Comparison of ENCODE assay signal across 19 cellular contexts in genomic region chr9:130763585-130764200, GRCh38.
DNase-seq lines count a peak whose midpoint lies in the region; ATAC-seq, FAIRE-seq and TF ChIP-seq lines count a peak whose summit lies in the region.
"Had no signal": no experiment of that assay in that cellular context is flagged by ENCODE, and none has a peak within 500 bp of the region (broad histone marks: within the 10 kb centered on the region; RNA-seq: fewer than 3 reads in every experiment).

No MANE protein-coding gene starts in this region.

- TF ChIP-seq POLR2A in K562 (conservative IDR thresholded peaks at IDR 0.05), result no peak
- no peak for TF ChIP-seq POLR2A in uterus (IDR thresholded peaks at IDR 0.05)

- no peaks in the 10 kb centered on the region for H3K9me2 ChIP-seq in GM23248 (ENCODE audit: insufficient read depth)

- intact Hi-C loops in K562 (cut with micrococcal nuclease), result no loop called here
- intact Hi-C loops in uterus (cut with DNase I; ENCODE audit: low total_unique reads), result no loop called here

- CTCF ChIA-PET in AG04450 (lab: Charles Lee) (interaction anchor here (0.6 to 2.4 kb wide), 6 partner anchors 9 to 179 kb away, joined by 3 to 10 read pairs (median 5); no protein-coding TSS in a partner anchor), K562 (lab: Yijun Ruan, JAX; ENCODE audit: low intra/inter-chr PET ratio) (interaction anchor here (1.3 to 1.5 kb wide), 2 partner anchors 11 to 100 kb away, joined by 3 to 6 read pairs; no protein-coding TSS in a partner anchor)

- no peaks in the 10 kb centered on the region for H3K27me3 Mint-ChIP-seq in neural progenitor cell (ENCODE audit: insufficient read depth, low read depth)
- H3K27me3 Mint-ChIP-seq: activated CD4-positive, alpha-beta T cell treated with anti-CD3 and anti-CD28 coated beads, Interleukin-2, amount 10 ng/mL, durations not matched to agents 7 days and 5 days; stimulated activated naive CD8-positive, alpha-beta T cell treated with anti-CD3 and anti-CD28 coated beads, Interleukin-15, Interleukin-2, amounts not matched to agents 100 ng/mL and 50 ng/mL, for 24 hours; type B pancreatic cell had no signal

- H3K4me3 Mint-ChIP-seq in neural progenitor cell, result no peak overlapping the region
- H3K4me3 Mint-ChIP-seq: activated CD4-positive, alpha-beta T cell treated with anti-CD3 and anti-CD28 coated beads, Interleukin-2, amount 10 ng/mL, durations not matched to agents 7 days and 5 days; stimulated activated naive CD8-positive, alpha-beta T cell treated with anti-CD3 and anti-CD28 coated beads, Interleukin-15, Interleukin-2, amounts not matched to agents 100 ng/mL and 50 ng/mL, for 24 hours; type B pancreatic cell had no signal

- no peaks in the 10 kb centered on the region for H3K9me1 ChIP-seq in K562 (ENCODE audit: control insufficient read depth, insufficient read depth, low read length)

- peak; percentile 5; the same call in 2 of the 3 replicates for ATAC-seq in K562
- ATAC-seq: left lung, Right ventricle myocardium inferior had no signal

- in situ Hi-C loops in GM23248 (cut with MboI), result no loop called here
- in situ Hi-C loops in K562 (cut with MboI), result no loop called here

- POLR2A ChIA-PET in AG04450 (lab: Yijun Ruan, JAX), result no interaction called here
- POLR2A ChIA-PET in K562 (lab: Yijun Ruan, JAX), result interaction anchor here (0.5 to 5.9 kb wide), 14 partner anchors 8 to 475 kb away, joined by 3 to 60 read pairs (median 3); no protein-coding TSS in a partner anchor

- H3K9me3 ChIP-seq in AG04450 (ENCODE audit: control insufficient read depth, insufficient read depth, low read length) (peaks cover 2% of the 10 kb centered on the region; the same call in 1 of the 2 replicates), GM23248 (ENCODE audit: low read depth) (no peaks in the 10 kb centered on the region), K562 (replicated peaks; ENCODE audit: control insufficient read depth, insufficient read depth, low read depth, low read length) (no peaks in the 10 kb centered on the region), neural progenitor cell (ENCODE audit: low read depth) (no peaks in the 10 kb centered on the region), uterus (no peaks in the 10 kb centered on the region)
- H3K9me3 ChIP-seq: esophagus squamous epithelium, left lung had no signal

- peaks cover 42% of the 10 kb centered on the region for H3K4me1 Mint-ChIP-seq in neural progenitor cell

- no peaks in the 10 kb centered on the region for H3K9me3 Mint-ChIP-seq in neural progenitor cell
- H3K9me3 Mint-ChIP-seq: activated CD4-positive, alpha-beta T cell treated with anti-CD3 and anti-CD28 coated beads, Interleukin-2, amount 10 ng/mL, durations not matched to agents 7 days and 5 days; stimulated activated naive CD8-positive, alpha-beta T cell treated with anti-CD3 and anti-CD28 coated beads, Interleukin-15, Interleukin-2, amounts not matched to agents 100 ng/mL and 50 ng/mL, for 24 hours; type B pancreatic cell had no signal

- no peak for TF ChIP-seq RAD21 in K562 (CRISPR knock-in tag; conservative IDR thresholded peaks at IDR 0.05 in 1 of 2, IDR thresholded peaks at IDR 0.05 in 1 of 2)

- no peak for TF ChIP-seq EP300 in K562 (IDR thresholded peaks at IDR 0.05; ENCODE audit: low read length)

- DNase-seq in AG04450 (ENCODE audit: low read depth, low spot score) (no peak), GM23248 (no peak), K562 (ENCODE audit: extremely low read depth in 1 of 4, low spot score in 3 of 4) (no peak), neural progenitor cell (ENCODE audit: low spot score) (no peak), NCI-H187 treated with DMSO at 0.1 percent for 48 hours (lab: John Stamatoyannopoulos, UW) (no peak), uterus (no peak), nucleus accumbens (lab: John Stamatoyannopoulos, UW) (no peak)
- DNase-seq in stimulated activated naive CD4-positive, alpha-beta T cell treated with Interleukin-2 at 50 U/mL for 16 hours (lab: John Stamatoyannopoulos, UW), result no peak
- DNase-seq: activated CD4-positive, alpha-beta T cell treated with anti-CD3 and anti-CD28 coated beads, Interleukin-2, amount 10 ng/mL, durations not matched to agents 7 days and 5 days; activated CD8-positive, alpha-beta memory T cell treated with anti-CD3 and anti-CD28 coated beads, Interleukin-2, amount 50 U/mL, for 48 hours; activated effector memory CD4-positive, alpha-beta T cell treated with anti-CD3 and anti-CD28 coated beads, Interleukin-2, amount 50 U/mL, for 16 hours; AML-193; esophagus squamous epithelium; left lung; NCI-H446; occipital lobe had no signal

- no peak for TF ChIP-seq CTCF in AG04450 (IDR thresholded peaks at IDR 0.05; ENCODE audit: low read depth, low read length)
- TF ChIP-seq CTCF in K562 (IDR thresholded peaks at IDR 0.05 in 2 of 3, conservative IDR thresholded peaks at IDR 0.05 in 1 of 3; ENCODE audit: insufficient read depth in 2 of 3, low read depth in 1 of 3, low read length in 3 of 3), result no peak
- no peak for TF ChIP-seq CTCF in neural progenitor cell (IDR thresholded peaks at IDR 0.05)
- no peak for TF ChIP-seq CTCF in uterus (IDR thresholded peaks at IDR 0.05)

- H3K4me1 ChIP-seq in GM23248 (ENCODE audit: insufficient read depth) (peaks cover 35% of the 10 kb centered on the region), K562 (replicated peaks in 1 of 2; ENCODE audit: control insufficient read depth in 2 of 2, insufficient read depth in 2 of 2, low read length in 2 of 2) (peaks cover 6 to 9% of the 10 kb centered on the region in 2 experiments; a peak in 4 of 5 replicates), neural progenitor cell (peaks cover 23% of the 10 kb centered on the region), uterus (no peaks in the 10 kb centered on the region)

- peaks cover 4% of the 10 kb centered on the region for H3K36me3 Mint-ChIP-seq in neural progenitor cell
- H3K36me3 Mint-ChIP-seq: type B pancreatic cell had no signal

- WGBS in GM23248 (ENCODE audit: low coverage in 1 of 2, low lambda C conversion rate in 2 of 2, missing lambda C conversion rate in 2 of 2), 2 experiments, result 72 to 73% methylated on average over 12 of the region's 12 CpGs
- 76% methylated on average over 12 of the region's 12 CpGs for WGBS in K562 (ENCODE audit: insufficient coverage, low coverage, missing lambda C conversion rate)

- H3K79me2 ChIP-seq in GM23248 (ENCODE audit: insufficient read depth) (peaks cover 98% of the 10 kb centered on the region), K562 (ENCODE audit: control insufficient read depth, insufficient read depth, low read length) (no peaks in the 10 kb centered on the region), neural progenitor cell (ENCODE audit: low read depth) (peaks cover 63% of the 10 kb centered on the region)

- no peak for FAIRE-seq in K562 (lab: Jason Lieb, UNC)

- H3F3A ChIP-seq in GM23248 (ENCODE audit: insufficient read depth) (peaks cover 11% of the 10 kb centered on the region; the same call in 1 of the 2 replicates), neural progenitor cell (ENCODE audit: low read depth) (no peaks in the 10 kb centered on the region)

- H2AFZ ChIP-seq in GM23248, result no peak overlapping the region
- H2AFZ ChIP-seq in K562 (ENCODE audit: low read depth, low read length), result no peak overlapping the region
- H2AFZ ChIP-seq in neural progenitor cell (replicated peaks), result no peak overlapping the region

- BruUV-seq in K562 (replicated peaks; lab: Mats Ljungman, UMichigan), result no TSS peak

- H3K27ac Mint-ChIP-seq in neural progenitor cell, result peak overlapping the region; percentile 82
- H3K27ac Mint-ChIP-seq: activated CD4-positive, alpha-beta T cell treated with anti-CD3 and anti-CD28 coated beads, Interleukin-2, amount 10 ng/mL, durations not matched to agents 7 days and 5 days had no signal

- no peaks in the 10 kb centered on the region for H4K20me1 ChIP-seq in GM23248 (ENCODE audit: insufficient read depth)
- H4K20me1 ChIP-seq in K562 (replicated peaks; ENCODE audit: control insufficient read depth, insufficient read depth, low read length), result peaks cover 16% of the 10 kb centered on the region
- peaks cover 30% of the 10 kb centered on the region for H4K20me1 ChIP-seq in neural progenitor cell (ENCODE audit: low read depth)

- peak overlapping the region; percentile 22 for H3K27ac ChIP-seq in AG04450 (ENCODE audit: low read depth, low read length)
- H3K27ac ChIP-seq in GM23248, result peak overlapping the region; percentile 46; the same call in 1 of the 2 replicates
- H3K27ac ChIP-seq in K562 (ENCODE audit: extremely low read depth, low read depth, low read length), result no peak overlapping the region
- H3K27ac ChIP-seq in neural progenitor cell, result no peak overlapping the region
- H3K27ac ChIP-seq in uterus, result no peak overlapping the region
- H3K27ac ChIP-seq: esophagus squamous epithelium, left lung had no signal

- H3K9ac ChIP-seq in GM23248, result no peak overlapping the region
- H3K9ac ChIP-seq in K562 (ENCODE audit: insufficient read depth in 1 of 2, low read depth in 2 of 2, low read length in 2 of 2), result peak overlapping the region in 1 of 2 experiments; percentile 55; a peak in 2 of 4 replicates
- H3K9ac ChIP-seq in neural progenitor cell, result no peak overlapping the region

- H3K27me3 ChIP-seq in AG04450 (ENCODE audit: control insufficient read depth, insufficient read depth, low read length) (no peaks in the 10 kb centered on the region), GM23248 (replicated peaks; ENCODE audit: insufficient read depth) (no peaks in the 10 kb centered on the region), K562 (ENCODE audit: control insufficient read depth in 2 of 2, insufficient read depth in 2 of 2, low read length in 2 of 2) (no peaks in the 10 kb centered on the region), neural progenitor cell (no peaks in the 10 kb centered on the region), uterus (no peaks in the 10 kb centered on the region)
- H3K27me3 ChIP-seq: esophagus squamous epithelium, left lung had no signal

- no peak overlapping the region for H3K4me3 ChIP-seq in AG04450 (ENCODE audit: low read depth, low read length)
- H3K4me3 ChIP-seq in GM23248, result no peak overlapping the region
- H3K4me3 ChIP-seq in K562, result no peak overlapping the region
- no peak overlapping the region for H3K4me3 ChIP-seq in neural progenitor cell
- H3K4me3 ChIP-seq in uterus, result no peak overlapping the region
- H3K4me3 ChIP-seq: esophagus squamous epithelium, left lung had no signal

- no peak overlapping the region for H3K4me2 ChIP-seq in GM23248 (ENCODE audit: unreplicated experiment)
- H3K4me2 ChIP-seq in K562 (ENCODE audit: insufficient read depth, low read length), result no peak overlapping the region
- no peak overlapping the region for H3K4me2 ChIP-seq in neural progenitor cell

- H3K36me3 ChIP-seq in GM23248 (ENCODE audit: low read depth) (no peaks in the 10 kb centered on the region), K562 (ENCODE audit: control insufficient read depth, insufficient read depth, low read length) (peaks cover 33% of the 10 kb centered on the region), neural progenitor cell (no peaks in the 10 kb centered on the region), uterus (no peaks in the 10 kb centered on the region)
- H3K36me3 ChIP-seq: esophagus squamous epithelium, left lung had no signal

Comparison
In these comparisons a context has a peak if more than half of its experiments do, and no peak if none do; other contexts are left out.
1. H3K27ac ChIP-seq: peak in AG04450 (single experiment) and GM23248 (single experiment); none in K562 (single experiment), neural progenitor cell (single experiment) and uterus (0 of 2).